In the genomic region with DNA sequence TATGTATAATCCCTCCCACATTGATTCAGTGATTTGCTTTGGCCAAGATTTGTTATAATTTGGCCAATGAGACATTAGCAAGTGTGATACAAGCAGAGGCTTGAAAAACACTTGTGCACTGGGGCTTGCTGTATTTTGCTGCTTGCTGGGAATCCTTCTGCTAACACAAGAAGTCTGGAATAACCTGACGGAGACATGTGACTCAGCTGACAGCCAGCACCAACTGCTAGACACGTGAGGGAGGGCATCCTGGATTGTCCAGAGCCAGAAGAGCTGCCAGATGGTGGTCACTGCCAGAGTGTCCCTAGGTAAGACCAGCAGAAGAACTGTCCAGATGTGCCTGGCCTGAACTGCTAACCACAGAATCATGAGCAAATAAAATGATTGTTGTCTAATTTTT, we compare ENCODE assay signal across 24 cellular contexts. TPM values are rescaled to one million over a fixed set of nuclear protein-coding genes. Genes with fewer than 3 reads are reported as not detected.
DNase-seq lines count a peak whose midpoint lies in the region; ATAC-seq lines count a peak whose summit lies in the region.
"Had no signal": no experiment of that assay in that cellular context is flagged by ENCODE, and none has a peak within 500 bp of the region (broad histone marks: within the 10 kb centered on the region; RNA-seq: fewer than 3 reads in every experiment).

No MANE protein-coding gene starts in this region.

- H3K27me3 Mint-ChIP-seq in activated T-cell treated with anti-CD3 and anti-CD28 coated beads, Interleukin-2, amount 50 U/mL, for 24 hours, result no peaks in the 10 kb centered on the region
- no peaks in the 10 kb centered on the region for H3K27me3 Mint-ChIP-seq in activated T-cell treated with anti-CD3 and anti-CD28 coated beads, Interleukin-2, amount 50 U/mL, for 4 hours (ENCODE audit: low read depth)

- H3K36me3 Mint-ChIP-seq in activated T-cell treated with anti-CD3 and anti-CD28 coated beads, Interleukin-2, amount 50 U/mL, for 24 hours (ENCODE audit: low read depth), result no peaks in the 10 kb centered on the region
- H3K36me3 Mint-ChIP-seq in activated T-cell treated with anti-CD3 and anti-CD28 coated beads, Interleukin-2, amount 50 U/mL, for 4 hours (ENCODE audit: insufficient read depth), result no peaks in the 10 kb centered on the region
- H3K36me3 Mint-ChIP-seq: CD4-positive, CD25-positive, alpha-beta regulatory T cell; immature natural killer cell; stimulated activated memory B cell treated with anti-CD40 and anti-IgM and Interleukin-4, amounts not matched to agents 10 μg/mL and 1 μg/mL and 100 μg/mL, for 72 hours had no signal

- DNase-seq in activated T-cell treated with anti-CD3 and anti-CD28 coated beads, Interleukin-2, amount 50 U/mL, for 24 hours, result peak; percentile 26
- DNase-seq in activated T-cell treated with anti-CD3 and anti-CD28 coated beads, Interleukin-2, amount 50 U/mL, for 4 hours, result no peak
- DNase-seq in LHCN-M2 (ENCODE audit: low read depth) (peak; percentile 82), cerebellar cortex (ENCODE audit: low spot score) (peak; percentile 51), renal cortical epithelial cell (ENCODE audit: low read depth) (peak; percentile 15), Ammon's horn (ENCODE audit: low spot score) (no peak), NCI-H526 treated with DMSO at 0.1 percent for 48 hours (lab: John Stamatoyannopoulos, UW) (no peak)
- DNase-seq in stimulated activated naive CD8-positive, alpha-beta T cell treated with anti-CD3 and anti-CD28 coated beads, Interleukin-15, Interleukin-2, amounts not matched to agents 100 U/mL and 50 U/mL, for 24 hours, result no peak
- DNase-seq: activated CD4-positive, alpha-beta T cell treated with anti-CD3 and anti-CD28 coated beads, Interleukin-2, amount 50 U/mL, for 48 hours; activated CD4-positive, CD25-positive, alpha-beta regulatory T cell; activated CD8-positive, alpha-beta memory T cell treated with anti-CD3 and anti-CD28 coated beads, Interleukin-2, amount 50 U/mL, for 48 hours; CD4-positive, CD25-positive, alpha-beta regulatory T cell; DMS153; HFFc6; immature natural killer cell; Kasumi-1; mucosa of descending colon; NCI-H1092 treated with DMSO at 0.1 percent for 48 hours; NCI-H2081; NCI-H446 treated with DMSO at 0.1 percent for 48 hours; stimulated activated CD4-positive, alpha-beta T cell treated with anti-CD3 and anti-CD28 coated beads, Interleukin-1b, Interleukin-23, amount 100 ng/mL, for 48 hours; T-helper 9 cell had no signal

- H3K4me1 Mint-ChIP-seq in activated T-cell treated with anti-CD3 and anti-CD28 coated beads, Interleukin-2, amount 50 U/mL, for 24 hours (ENCODE audit: low read depth), result peaks cover 26% of the 10 kb centered on the region
- H3K4me1 Mint-ChIP-seq in activated T-cell treated with anti-CD3 and anti-CD28 coated beads, Interleukin-2, amount 50 U/mL, for 4 hours (ENCODE audit: low read depth), result peaks cover 13% of the 10 kb centered on the region
- H3K4me1 Mint-ChIP-seq: immature natural killer cell had no signal

- no peaks in the 10 kb centered on the region for H3K9me3 Mint-ChIP-seq in activated T-cell treated with anti-CD3 and anti-CD28 coated beads, Interleukin-2, amount 50 U/mL, for 24 hours
- H3K9me3 Mint-ChIP-seq in activated T-cell treated with anti-CD3 and anti-CD28 coated beads, Interleukin-2, amount 50 U/mL, for 4 hours, result no peaks in the 10 kb centered on the region
- H3K9me3 Mint-ChIP-seq: CD4-positive, CD25-positive, alpha-beta regulatory T cell; dendritic cell treated with granulocyte-macrophage colony-stimulating factor and Interleukin-4, amounts not matched to agents 40 ng/mL and 50 ng/mL, for 4 days; HFFc6; immature natural killer cell; stimulated activated memory B cell treated with anti-CD40 and anti-IgM and Interleukin-4, amounts not matched to agents 10 μg/mL and 1 μg/mL and 100 μg/mL, for 72 hours had no signal

- no peak for ATAC-seq in activated T-cell treated with anti-CD3 and anti-CD28 coated beads, Interleukin-2, amount 50 U/mL, for 4 hours
- ATAC-seq in stimulated activated naive CD8-positive, alpha-beta T cell treated with anti-CD3 and anti-CD28 coated beads, Interleukin-15, Interleukin-2, amounts not matched to agents 100 U/mL and 50 U/mL, for 24 hours, result no peak
- ATAC-seq: mucosa of descending colon; stimulated activated memory B cell treated with anti-CD40 and anti-IgM and Interleukin-4, amounts not matched to agents 10 μg/mL and 1 μg/mL and 100 μg/mL, for 72 hours had no signal

- no peak overlapping the region for H3K4me3 Mint-ChIP-seq in activated T-cell treated with anti-CD3 and anti-CD28 coated beads, Interleukin-2, amount 50 U/mL, for 24 hours
- H3K4me3 Mint-ChIP-seq in activated T-cell treated with anti-CD3 and anti-CD28 coated beads, Interleukin-2, amount 50 U/mL, for 4 hours, result no peak overlapping the region
- H3K4me3 Mint-ChIP-seq: CD4-positive, CD25-positive, alpha-beta regulatory T cell; dendritic cell treated with granulocyte-macrophage colony-stimulating factor and Interleukin-4, amounts not matched to agents 40 ng/mL and 50 ng/mL, for 4 days; HFFc6; immature natural killer cell; stimulated activated memory B cell treated with anti-CD40 and anti-IgM and Interleukin-4, amounts not matched to agents 10 μg/mL and 1 μg/mL and 100 μg/mL, for 72 hours had no signal

- no peak overlapping the region for H3K27ac Mint-ChIP-seq in activated T-cell treated with anti-CD3 and anti-CD28 coated beads, Interleukin-2, amount 50 U/mL, for 24 hours
- H3K27ac Mint-ChIP-seq: dendritic cell treated with granulocyte-macrophage colony-stimulating factor and Interleukin-4, amounts not matched to agents 40 ng/mL and 50 ng/mL, for 4 days; HFFc6; immature natural killer cell; stimulated activated memory B cell treated with anti-CD40 and anti-IgM and Interleukin-4, amounts not matched to agents 10 μg/mL and 1 μg/mL and 100 μg/mL, for 72 hours had no signal

RNA-seq across cellular contexts. Expression of gene TCF7, which starts 51.1 kb away (rescaled TPM):
- total RNA-seq in activated T-cell treated with anti-CD3 and anti-CD28 coated beads, Interleukin-2, amount 50 U/mL, for 4 hours, result 10 to 100 TPM; 34.4 to 49.7 (median 37.3) TPM
- total RNA-seq in LHCN-M2 (2014; rRNA removed), result 0.19 and 0.40 TPM in 2 replicates
- polyA plus RNA-seq in LHCN-M2 (2012), result 1.5 TPM
- total RNA-seq in renal cortical epithelial cell, result 1.0 and 2.0 TPM in 2 replicates

RNA-seq across cellular contexts. Expression of gene VDAC1, which starts 58.6 kb away (rescaled TPM):
- 100 to 1,000 TPM; 390 to 444 (median 392) TPM for total RNA-seq in activated T-cell treated with anti-CD3 and anti-CD28 coated beads, Interleukin-2, amount 50 U/mL, for 4 hours
- total RNA-seq in LHCN-M2 (2014; rRNA removed) (461 and 479 TPM in 2 replicates), renal cortical epithelial cell (517 and 628 TPM in 2 replicates)
- 303 TPM for polyA plus RNA-seq in LHCN-M2 (2012)

Comparison
In these comparisons a context has a peak if more than half of its experiments do, and no peak if none do; other contexts are left out.
1. DNase-seq: peak in activated T-cell treated with anti-CD3 and anti-CD28 coated beads, Interleukin-2, amount 50 U/mL, for 24 hours (single experiment), LHCN-M2 (single experiment), cerebellar cortex (single experiment) and renal cortical epithelial cell (single experiment); none in activated T-cell treated with anti-CD3 and anti-CD28 coated beads, Interleukin-2, amount 50 U/mL, for 4 hours (single experiment), Ammon's horn (single experiment), NCI-H526 treated with DMSO at 0.1 percent for 48 hours (single experiment) and stimulated activated naive CD8-positive, alpha-beta T cell treated with anti-CD3 and anti-CD28 coated beads, Interleukin-15, Interleukin-2, amounts not matched to agents 100 U/mL and 50 U/mL, for 24 hours (single experiment).
2. RNA of gene TCF7, which starts 51.1 kb away (total RNA-seq): 34.4 to 49.7 TPM in activated T-cell treated with anti-CD3 and anti-CD28 coated beads, Interleukin-2, amount 50 U/mL, for 4 hours; 1.0 to 2.0 TPM in renal cortical epithelial cell and 0.19 to 0.40 TPM in LHCN-M2; every median in the first group is over 10 times any median in the second.